ENCODE assay signal across 9 cellular contexts in the genomic region with DNA sequence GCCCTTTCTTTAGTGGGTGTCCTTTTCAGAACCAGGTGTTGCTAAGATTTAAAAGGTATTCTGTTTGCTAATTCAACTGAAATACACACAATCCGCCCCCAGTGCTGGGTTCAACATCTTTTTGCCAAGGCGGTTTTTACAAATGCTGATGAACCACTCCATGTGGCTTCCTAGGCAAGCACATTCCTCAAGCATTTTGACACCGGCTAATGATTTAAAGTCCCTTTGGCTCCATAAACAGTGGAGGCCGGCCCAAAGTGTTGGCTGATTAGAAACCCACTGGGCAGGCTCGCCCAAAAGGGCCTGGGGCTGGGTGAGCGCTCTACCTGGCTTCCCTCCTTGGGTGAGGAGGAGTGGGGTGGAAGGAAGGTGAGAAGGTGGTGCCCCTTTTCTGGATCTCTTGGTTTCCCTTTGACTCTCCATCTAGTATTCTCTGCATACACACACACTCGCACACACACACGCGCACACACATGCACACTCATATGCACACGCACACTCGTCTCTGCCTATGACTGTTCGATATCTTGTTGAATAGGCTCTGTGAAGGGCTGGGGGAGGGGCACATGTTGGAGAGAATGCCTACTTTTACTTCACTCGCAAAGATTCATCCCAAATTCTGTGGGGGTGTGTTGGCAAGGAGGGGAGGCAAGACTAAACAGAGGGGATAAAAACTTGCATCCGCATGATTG.
DNase-seq lines count a peak whose midpoint lies in the region; ATAC-seq and TF ChIP-seq lines count a peak whose summit lies in the region.
"Had no signal": no experiment of that assay in that cellular context is flagged by ENCODE, and none has a peak within 500 bp of the region (broad histone marks: within the 10 kb centered on the region; RNA-seq: fewer than 3 reads in every experiment).

No MANE protein-coding gene starts in this region.

- no peak overlapping the region for H3K18ac ChIP-seq in trophoblast cell (ENCODE audit: low read length)

- H2BK120ac ChIP-seq in trophoblast cell (ENCODE audit: insufficient read depth, low read length, poor library complexity) = peak overlapping the region; percentile 46

- H3K79me1 ChIP-seq in trophoblast cell (ENCODE audit: low read length) = peaks cover 2% of the 10 kb centered on the region

- WGBS in trophoblast cell (ENCODE audit: extremely low coverage, insufficient coverage, insufficient read length) = no CpG with 5 or more reads among the region's 14 CpGs

- no peaks in the 10 kb centered on the region for H3K9me3 ChIP-seq in trophoblast cell (ENCODE audit: insufficient read depth, low read depth, low read length)
- H3K9me3 ChIP-seq: HAP-1 had no signal

- H4K12ac ChIP-seq in trophoblast cell (ENCODE audit: low read depth, low read length) = no peak overlapping the region

- peak overlapping the region; percentile 33 for H2BK12ac ChIP-seq in trophoblast cell (ENCODE audit: low read length)

- H3K4me1 ChIP-seq in trophoblast cell (ENCODE audit: control insufficient read depth in 1 of 2, insufficient read depth in 2 of 2, low read length in 2 of 2) = peaks cover 11 to 16% of the 10 kb centered on the region in 2 experiments

- H4K8ac ChIP-seq in trophoblast cell (ENCODE audit: low read depth, low read length) = no peak overlapping the region

- H3K9ac ChIP-seq in trophoblast cell (ENCODE audit: low read length) = no peak overlapping the region

- no peak overlapping the region for H3K23ac ChIP-seq in trophoblast cell (ENCODE audit: low read length)

- H2AK5ac ChIP-seq in trophoblast cell (ENCODE audit: low read length) = no peak overlapping the region

- ATAC-seq in HG02642 (IDR thresholded peaks at IDR 0.05; ENCODE audit: poor library complexity, unreplicated experiment) (no peak), GM18498 (IDR thresholded peaks at IDR 0.05; ENCODE audit: unreplicated experiment) (no peak)

- H3K14ac ChIP-seq in trophoblast cell (ENCODE audit: low read length) = peak overlapping the region; percentile 16

- no peak overlapping the region for H3K4ac ChIP-seq in trophoblast cell (ENCODE audit: low read depth, low read length)

- TF ChIP-seq CTCF in WI38 (IDR thresholded peaks at IDR 0.05; ENCODE audit: low read depth, low read length) (no peak), fibroblast of villous mesenchyme (IDR thresholded peaks at IDR 0.05; ENCODE audit: insufficient read depth, low read depth, low read length) (no peak)

- H3K4me2 ChIP-seq in trophoblast cell (ENCODE audit: low read length) = peak overlapping the region; percentile 71

- peak overlapping the region; percentile 63 for H3K4me3 ChIP-seq in WI38 (ENCODE audit: low read depth, low read length)
- H3K4me3 ChIP-seq in fibroblast of villous mesenchyme (ENCODE audit: low read depth, low read length) = peak overlapping the region; percentile 66
- H3K4me3 ChIP-seq in trophoblast cell (ENCODE audit: low read depth, low read length) = no peak overlapping the region

- peak overlapping the region; percentile 26 for H3K27ac ChIP-seq in trophoblast cell (ENCODE audit: low read depth, low read length)

- peak; percentile 16 for DNase-seq in EL
- no peak for DNase-seq in fibroblast of villous mesenchyme (ENCODE audit: low read depth)
- DNase-seq in trophoblast cell = no peak
- DNase-seq in KG1 (lab: John Stamatoyannopoulos, UW) = no peak
- no peak for DNase-seq in activated CD4-positive, CD25-positive, alpha-beta regulatory T cell treated with anti-CD3 and anti-CD28 coated beads, Interleukin-2, amount 50 U/mL, for 72 hours

- no peak overlapping the region for H2BK5ac ChIP-seq in trophoblast cell (ENCODE audit: low read depth, low read length, poor library complexity)

- peak overlapping the region; percentile 60 for H4K91ac ChIP-seq in trophoblast cell (ENCODE audit: low read depth, low read length)

- H3K27me3 ChIP-seq in trophoblast cell (ENCODE audit: insufficient read depth, low read length) = no peaks in the 10 kb centered on the region

- H3K79me2 ChIP-seq in trophoblast cell (ENCODE audit: control insufficient read depth, insufficient read depth, low read length, poor library complexity) = no peaks in the 10 kb centered on the region

- H3K36me3 ChIP-seq in trophoblast cell (ENCODE audit: control insufficient read depth in 1 of 2, insufficient read depth in 2 of 2, low read length in 2 of 2) = no peaks in the 10 kb centered on the region
- H3K36me3 ChIP-seq: HAP-1 had no signal

- no peak overlapping the region for H2AFZ ChIP-seq in trophoblast cell (ENCODE audit: insufficient read depth, low read length, poor library complexity)
